ENCODE assay signal across 28 cellular contexts in the genomic region with DNA sequence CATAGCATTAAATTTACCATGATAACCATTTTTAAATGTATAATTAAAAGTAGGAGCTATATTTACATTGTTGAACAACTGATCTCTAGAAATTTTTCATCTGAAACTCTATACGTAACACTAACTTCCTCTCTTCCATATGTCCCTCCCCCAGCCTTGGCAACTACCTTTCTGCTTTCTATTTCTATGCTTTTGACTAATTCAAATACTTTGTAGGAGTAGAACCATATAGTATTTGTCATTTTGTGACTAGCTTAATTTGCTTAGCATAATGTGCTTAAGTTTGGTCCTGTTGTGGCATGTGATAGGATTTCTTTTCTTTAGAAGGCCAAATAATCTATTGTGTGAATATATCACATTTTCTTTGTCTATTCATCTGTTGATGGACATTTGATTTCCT.
DNase-seq lines count a peak whose midpoint lies in the region; ATAC-seq and TF ChIP-seq lines count a peak whose summit lies in the region.
"Had no signal": no experiment of that assay in that cellular context is flagged by ENCODE, and none has a peak within 500 bp of the region (broad histone marks: within the 10 kb centered on the region; RNA-seq: fewer than 3 reads in every experiment).

No MANE protein-coding gene starts in this region.

- intact Hi-C loops in testis (cut with DNase I; ENCODE audit: low total_unique reads), result no loop called here
- intact Hi-C loops in left colon (cut with DNase I, micrococcal nuclease), result no loop called here

- no peak for TF ChIP-seq POLR2A in testis (IDR thresholded peaks at IDR 0.05)

- CTCF ChIA-PET in HEK293T (lab: Yijun Ruan, JAX), result no interaction called here

- H3K4me1 ChIP-seq in testis, result no peaks in the 10 kb centered on the region

- H3K27ac ChIP-seq in testis, result no peak overlapping the region
- H3K27ac ChIP-seq: PC-9, SJCRH30 had no signal

- 94 to 96% methylated on average over 1 of the region's 1 CpG for WGBS in testis, 2 donors

- DNase-seq in testis (no peak), left colon (no peak), NAMALWA (ENCODE audit: low spot score) (no peak), HEK293T (ENCODE audit: extremely low spot score) (no peak)
- DNase-seq: C1 segment of cervical spinal cord; CD4-positive, alpha-beta memory T cell; COR-L47; DMS53; HCEC 1CT; IMR-90; KG1; MG63; NCI-H1048; NCI-H1417; NCI-H1694; NCI-H2029 treated with DMSO at 0.1 percent for 48 hours; NCI-H446 treated with DMSO at 0.1 percent for 48 hours; NCI-H526; PC-9; SJCRH30; T-helper 17 cell; T1000 had no signal

- no peak overlapping the region for H3K4me3 ChIP-seq in testis
- H3K4me3 ChIP-seq: GM23338, MG63, PC-9, SJCRH30 had no signal

- ATAC-seq in GM19351 (IDR thresholded peaks at IDR 0.05; ENCODE audit: unreplicated experiment) (peak; percentile 80), HG02642 (IDR thresholded peaks at IDR 0.05; ENCODE audit: poor library complexity, unreplicated experiment) (peak; percentile 43), HG03442 (IDR thresholded peaks at IDR 0.05; ENCODE audit: unreplicated experiment) (peak; percentile 69), left colon (no peak)
- ATAC-seq: GM23338, Right ventricle myocardium inferior, SK-N-SH treated with all-trans-retinoic acid at 6 μM for 48 hours, T-helper 17 cell had no signal

- H3K9me3 ChIP-seq in testis, result no peaks in the 10 kb centered on the region
- H3K9me3 ChIP-seq: MG63, SJCRH30 had no signal

- H3K27me3 ChIP-seq in testis, result no peaks in the 10 kb centered on the region
- H3K27me3 ChIP-seq: MG63, SJCRH30 had no signal

- POLR2A ChIA-PET in HEK293T (lab: Yijun Ruan, JAX), result no interaction called here

- no peak for TF ChIP-seq CTCF in testis (IDR thresholded peaks at IDR 0.05)

- H3K36me3 ChIP-seq in testis (ENCODE audit: low read depth, missing control alignments), result no peaks in the 10 kb centered on the region
- H3K36me3 ChIP-seq: MG63, SJCRH30 had no signal

TF ChIP-seq in HEK293T, 16 proteins besides CTCF, POLR2A, EP300 and RAD21:
- TF ChIP-seq HDGF (IDR thresholded peaks at IDR 0.05; ENCODE audit: borderline replicate concordance) (no peak), ARNT (IDR thresholded peaks at IDR 0.05) (no peak), SUZ12 (IDR thresholded peaks at IDR 0.05) (no peak), L3MBTL2 (conservative IDR thresholded peaks at IDR 0.05) (no peak), TARDBP (IDR thresholded peaks at IDR 0.05) (no peak), FOXA1 (IDR thresholded peaks at IDR 0.05) (no peak), SP1 (IDR thresholded peaks at IDR 0.05) (no peak), ZNF384 (IDR thresholded peaks at IDR 0.05) (no peak), FOXK2 (IDR thresholded peaks at IDR 0.05) (no peak), ELF4 (IDR thresholded peaks at IDR 0.05) (no peak), LEF1 (IDR thresholded peaks at IDR 0.05; ENCODE audit: borderline replicate concordance) (no peak), BHLHE40 (IDR thresholded peaks at IDR 0.05; ENCODE audit: borderline replicate concordance) (no peak), CTBP1 (IDR thresholded peaks at IDR 0.05; ENCODE audit: borderline replicate concordance) (no peak), FOXM1 (IDR thresholded peaks at IDR 0.05; ENCODE audit: borderline replicate concordance) (no peak), NFRKB (IDR thresholded peaks at IDR 0.05) (no peak)
- TF ChIP-seq, protein P1, sequence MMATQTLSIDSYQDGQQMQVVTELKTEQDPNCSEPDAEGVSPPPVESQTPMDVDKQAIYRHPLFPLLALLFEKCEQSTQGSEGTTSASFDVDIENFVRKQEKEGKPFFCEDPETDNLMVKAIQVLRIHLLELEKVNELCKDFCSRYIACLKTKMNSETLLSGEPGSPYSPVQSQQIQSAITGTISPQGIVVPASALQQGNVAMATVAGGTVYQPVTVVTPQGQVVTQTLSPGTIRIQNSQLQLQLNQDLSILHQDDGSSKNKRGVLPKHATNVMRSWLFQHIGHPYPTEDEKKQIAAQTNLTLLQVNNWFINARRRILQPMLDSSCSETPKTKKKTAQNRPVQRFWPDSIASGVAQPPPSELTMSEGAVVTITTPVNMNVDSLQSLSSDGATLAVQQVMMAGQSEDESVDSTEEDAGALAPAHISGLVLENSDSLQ (IDR thresholded peaks at IDR 0.05), result no peak
TF ChIP-seq in HEK293T: peak in this region for 0.
